ENCODE assay signal across 9 cellular contexts in genomic region chr17:42342242-42343008, GRCh38. TPM values are rescaled to one million over a fixed set of nuclear protein-coding genes. Genes with fewer than 3 reads are reported as not detected.
DNase-seq lines count a peak whose midpoint lies in the region; ATAC-seq and TF ChIP-seq lines count a peak whose summit lies in the region.
"Had no signal": no experiment of that assay in that cellular context is flagged by ENCODE, and none has a peak within 500 bp of the region (broad histone marks: within the 10 kb centered on the region; RNA-seq: fewer than 3 reads in every experiment).

No MANE protein-coding gene starts in this region.

- intact Hi-C loops in A673 (cut with micrococcal nuclease; ENCODE audit: unreplicated experiment): no loop called here

- H3K4me1 ChIP-seq in A673 (ENCODE audit: insufficient read depth, low read length, poor library complexity, severe bottlenecking): no peaks in the 10 kb centered on the region

- ATAC-seq in GM21381 (IDR thresholded peaks at IDR 0.05; ENCODE audit: unreplicated experiment) (peak; percentile 42), HG03354 (IDR thresholded peaks at IDR 0.05; ENCODE audit: poor library complexity, severe bottlenecking, unreplicated experiment) (no peak), HG03342 (IDR thresholded peaks at IDR 0.05; ENCODE audit: unreplicated experiment) (no peak)

- H3K27ac Mint-ChIP-seq in T-helper 1 cell treated with Interleukin-12 subunit alpha and Interleukin-12 subunit beta and Interleukin-4 antibody, amounts not matched to agents 30 μg/mL and 1 μg/mL, for 36 hours: peak overlapping the region; percentile 90

- no peak for TF ChIP-seq CTCF in AG10803 (conservative IDR thresholded peaks at IDR 0.05; ENCODE audit: low read length)
- TF ChIP-seq CTCF in A673 (conservative IDR thresholded peaks at IDR 0.05; ENCODE audit: low read depth, low read length): no peak

- peak overlapping the region; percentile 33 for H3K4me3 Mint-ChIP-seq in T-helper 1 cell treated with Interleukin-12 subunit alpha and Interleukin-12 subunit beta and Interleukin-4 antibody, amounts not matched to agents 30 μg/mL and 1 μg/mL, for 36 hours

- H3K27ac ChIP-seq in A673 (ENCODE audit: low read depth, low read length, poor library complexity, severe bottlenecking): no peak overlapping the region

- POLR2A ChIA-PET in A673 (lab: Charles Lee; ENCODE audit: low non-redundant PET): no interaction called here

- DNase-seq in AG10803 (ENCODE audit: low read depth) (peak; percentile 55), fibroblast of gingiva (ENCODE audit: low read depth) (peak; percentile 33), kidney glomerular epithelial cell (lab: John Stamatoyannopoulos, UW) (no peak), A673 (ENCODE audit: low spot score) (no peak)
- DNase-seq: NCI-H187 had no signal

- H3K27me3 Mint-ChIP-seq in T-helper 1 cell treated with Interleukin-12 subunit alpha and Interleukin-12 subunit beta and Interleukin-4 antibody, amounts not matched to agents 30 μg/mL and 1 μg/mL, for 36 hours (ENCODE audit: low read depth): no peaks in the 10 kb centered on the region

- peaks cover 5% of the 10 kb centered on the region for H3K36me3 ChIP-seq in A673 (ENCODE audit: insufficient read depth, low read length, poor library complexity, severe bottlenecking)

- peaks cover 70% of the 10 kb centered on the region for H3K36me3 Mint-ChIP-seq in T-helper 1 cell treated with Interleukin-12 subunit alpha and Interleukin-12 subunit beta and Interleukin-4 antibody, amounts not matched to agents 30 μg/mL and 1 μg/mL, for 36 hours (ENCODE audit: low read depth)

- H3K4me3 ChIP-seq in AG10803 (ENCODE audit: low read length) (no peak overlapping the region), A673 (ENCODE audit: low read depth, low read length, poor library complexity, severe bottlenecking) (no peak overlapping the region)

- no TSS peak for BruUV-seq in A673 (replicated peaks; lab: Mats Ljungman, UMichigan)

- H3K4me1 Mint-ChIP-seq in T-helper 1 cell treated with Interleukin-12 subunit alpha and Interleukin-12 subunit beta and Interleukin-4 antibody, amounts not matched to agents 30 μg/mL and 1 μg/mL, for 36 hours (ENCODE audit: low read depth): peaks cover 57% of the 10 kb centered on the region

- CTCF ChIA-PET in A673 (lab: Charles Lee): interaction anchor here (0.7 kb wide), 1 partner anchor 317 kb away, joined by 3 read pairs; no protein-coding TSS in a partner anchor

- H3K27me3 ChIP-seq in A673 (replicated peaks; ENCODE audit: insufficient read depth, low read depth, low read length, poor library complexity): no peaks in the 10 kb centered on the region

- no peaks in the 10 kb centered on the region for H3K9me3 Mint-ChIP-seq in T-helper 1 cell treated with Interleukin-12 subunit alpha and Interleukin-12 subunit beta and Interleukin-4 antibody, amounts not matched to agents 30 μg/mL and 1 μg/mL, for 36 hours

- no peaks in the 10 kb centered on the region for H3K9me3 ChIP-seq in A673 (ENCODE audit: low read depth, low read length, poor library complexity, severe bottlenecking)

RNA-seq across cellular contexts. Expression of gene STAT3, which starts 45.8 kb away (rescaled TPM):
- 59.7 and 60.5 TPM in 2 replicates for total RNA-seq in A673 (2021)

RNA-seq across cellular contexts. Expression of gene STAT5A, which starts 54.1 kb away (rescaled TPM):
- total RNA-seq in A673 (2021): 0.19 TPM in 1 of 2 replicates, not detected in the other

Comparison
In these comparisons a context has a peak if more than half of its experiments do, and no peak if none do; other contexts are left out.
1. DNase-seq: peak in AG10803 (single experiment) and fibroblast of gingiva (single experiment); none in kidney glomerular epithelial cell (single experiment) and A673 (single experiment).